ENCODE assay signal across 1 cellular context in the genomic region with DNA sequence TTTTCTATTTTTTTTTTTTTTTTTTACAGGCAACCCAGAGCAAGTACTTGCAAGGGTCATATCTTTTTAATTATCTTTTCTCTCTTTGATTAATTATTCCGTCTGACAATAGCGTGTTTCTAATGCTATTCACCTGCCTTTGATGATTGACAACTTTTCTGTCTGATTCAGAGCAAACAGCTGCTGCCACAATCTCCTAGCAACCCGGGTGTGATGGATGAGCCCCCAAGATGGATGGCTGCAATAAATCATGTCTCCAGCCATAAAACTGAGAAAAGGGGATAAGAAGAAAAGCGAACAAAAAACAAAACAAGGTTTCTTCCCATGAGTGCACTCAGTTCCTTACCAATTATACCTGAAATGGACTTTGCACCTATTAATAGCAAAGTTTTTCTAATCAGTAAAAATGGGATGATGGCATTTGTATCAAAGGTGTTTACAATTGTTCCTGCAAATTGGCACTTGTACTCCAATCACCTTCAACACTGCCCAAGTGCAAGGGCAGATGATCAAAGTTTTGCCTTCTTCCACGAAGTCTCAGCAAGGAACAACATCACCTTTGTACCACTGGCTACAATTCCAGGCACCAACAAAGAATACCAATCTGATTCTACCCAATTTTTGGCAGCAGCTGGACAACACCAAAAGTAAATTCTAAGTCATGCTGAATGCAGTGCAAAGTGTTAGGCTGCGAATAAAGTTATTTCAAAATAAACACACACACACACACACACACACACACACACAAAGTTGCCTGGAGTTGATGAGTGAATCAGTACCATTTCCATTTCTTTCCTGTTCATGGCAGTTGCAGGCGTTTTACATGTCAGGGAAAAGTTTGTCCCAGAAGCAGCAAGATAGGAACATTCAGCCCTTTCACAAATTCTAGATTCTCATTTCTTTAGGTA.
TF ChIP-seq lines count a peak whose summit lies in the region.

No MANE protein-coding gene starts in this region.

TF ChIP-seq in K562, 482 proteins besides CTCF, POLR2A, EP300 and RAD21:
- TF ChIP-seq, protein P1, sequence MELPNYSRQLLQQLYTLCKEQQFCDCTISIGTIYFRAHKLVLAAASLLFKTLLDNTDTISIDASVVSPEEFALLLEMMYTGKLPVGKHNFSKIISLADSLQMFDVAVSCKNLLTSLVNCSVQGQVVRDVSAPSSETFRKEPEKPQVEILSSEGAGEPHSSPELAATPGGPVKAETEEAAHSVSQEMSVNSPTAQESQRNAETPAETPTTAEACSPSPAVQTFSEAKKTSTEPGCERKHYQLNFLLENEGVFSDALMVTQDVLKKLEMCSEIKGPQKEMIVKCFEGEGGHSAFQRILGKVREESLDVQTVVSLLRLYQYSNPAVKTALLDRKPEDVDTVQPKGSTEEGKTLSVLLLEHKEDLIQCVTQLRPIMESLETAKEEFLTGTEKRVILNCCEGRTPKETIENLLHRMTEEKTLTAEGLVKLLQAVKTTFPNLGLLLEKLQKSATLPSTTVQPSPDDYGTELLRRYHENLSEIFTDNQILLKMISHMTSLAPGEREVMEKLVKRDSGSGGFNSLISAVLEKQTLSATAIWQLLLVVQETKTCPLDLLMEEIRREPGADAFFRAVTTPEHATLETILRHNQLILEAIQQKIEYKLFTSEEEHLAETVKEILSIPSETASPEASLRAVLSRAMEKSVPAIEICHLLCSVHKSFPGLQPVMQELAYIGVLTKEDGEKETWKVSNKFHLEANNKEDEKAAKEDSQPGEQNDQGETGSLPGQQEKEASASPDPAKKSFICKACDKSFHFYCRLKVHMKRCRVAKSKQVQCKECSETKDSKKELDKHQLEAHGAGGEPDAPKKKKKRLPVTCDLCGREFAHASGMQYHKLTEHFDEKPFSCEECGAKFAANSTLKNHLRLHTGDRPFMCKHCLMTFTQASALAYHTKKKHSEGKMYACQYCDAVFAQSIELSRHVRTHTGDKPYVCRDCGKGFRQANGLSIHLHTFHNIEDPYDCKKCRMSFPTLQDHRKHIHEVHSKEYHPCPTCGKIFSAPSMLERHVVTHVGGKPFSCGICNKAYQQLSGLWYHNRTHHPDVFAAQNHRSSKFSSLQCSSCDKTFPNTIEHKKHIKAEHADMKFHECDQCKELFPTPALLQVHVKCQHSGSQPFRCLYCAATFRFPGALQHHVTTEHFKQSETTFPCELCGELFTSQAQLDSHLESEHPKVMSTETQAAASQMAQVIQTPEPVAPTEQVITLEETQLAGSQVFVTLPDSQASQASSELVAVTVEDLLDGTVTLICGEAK (IDR thresholded peaks at IDR 0.05) = peak; percentile 75
- TF ChIP-seq, protein P1 (CRISPR knock-in tag; IDR thresholded peaks at IDR 0.05) = no peak
- TF ChIP-seq SP2 (IDR thresholded peaks at IDR 0.05; ENCODE audit: extremely low read depth, low read depth, low read length, poor library complexity, severe bottlenecking) (no peak), POLR3A (IDR thresholded peaks at IDR 0.05; ENCODE audit: borderline replicate concordance, extremely low read depth, insufficient read depth, insufficient read length) (no peak), EWSR1 (IDR thresholded peaks at IDR 0.05; ENCODE audit: borderline replicate concordance, low read depth, partially characterized antibody) (no peak), ILF3 (IDR thresholded peaks at IDR 0.05; ENCODE audit: borderline replicate concordance) (no peak), ZNF354B (CRISPR knock-in tag; IDR thresholded peaks at IDR 0.05) (no peak), LCOR (CRISPR knock-in tag; IDR thresholded peaks at IDR 0.05) (no peak), FOS (IDR thresholded peaks at IDR 0.05; ENCODE audit: extremely low read depth, insufficient read length) (no peak)
- TF ChIP-seq, protein P2, sequence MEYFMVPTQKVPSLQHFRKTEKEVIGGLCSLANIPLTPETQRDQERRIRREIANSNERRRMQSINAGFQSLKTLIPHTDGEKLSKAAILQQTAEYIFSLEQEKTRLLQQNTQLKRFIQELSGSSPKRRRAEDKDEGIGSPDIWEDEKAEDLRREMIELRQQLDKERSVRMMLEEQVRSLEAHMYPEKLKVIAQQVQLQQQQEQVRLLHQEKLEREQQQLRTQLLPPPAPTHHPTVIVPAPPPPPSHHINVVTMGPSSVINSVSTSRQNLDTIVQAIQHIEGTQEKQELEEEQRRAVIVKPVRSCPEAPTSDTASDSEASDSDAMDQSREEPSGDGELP (CRISPR knock-in tag; IDR thresholded peaks at IDR 0.05; ENCODE audit: borderline replicate concordance) = no peak
- TF ChIP-seq, protein P3, sequence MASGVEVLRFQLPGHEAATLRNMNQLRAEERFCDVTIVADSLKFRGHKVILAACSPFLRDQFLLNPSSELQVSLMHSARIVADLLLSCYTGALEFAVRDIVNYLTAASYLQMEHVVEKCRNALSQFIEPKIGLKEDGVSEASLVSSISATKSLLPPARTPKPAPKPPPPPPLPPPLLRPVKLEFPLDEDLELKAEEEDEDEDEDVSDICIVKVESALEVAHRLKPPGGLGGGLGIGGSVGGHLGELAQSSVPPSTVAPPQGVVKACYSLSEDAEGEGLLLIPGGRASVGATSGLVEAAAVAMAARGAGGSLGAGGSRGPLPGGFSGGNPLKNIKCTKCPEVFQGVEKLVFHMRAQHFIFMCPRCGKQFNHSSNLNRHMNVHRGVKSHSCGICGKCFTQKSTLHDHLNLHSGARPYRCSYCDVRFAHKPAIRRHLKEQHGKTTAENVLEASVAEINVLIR (CRISPR knock-in tag; IDR thresholded peaks at IDR 0.05) = no peak
- TF ChIP-seq, protein P4, sequence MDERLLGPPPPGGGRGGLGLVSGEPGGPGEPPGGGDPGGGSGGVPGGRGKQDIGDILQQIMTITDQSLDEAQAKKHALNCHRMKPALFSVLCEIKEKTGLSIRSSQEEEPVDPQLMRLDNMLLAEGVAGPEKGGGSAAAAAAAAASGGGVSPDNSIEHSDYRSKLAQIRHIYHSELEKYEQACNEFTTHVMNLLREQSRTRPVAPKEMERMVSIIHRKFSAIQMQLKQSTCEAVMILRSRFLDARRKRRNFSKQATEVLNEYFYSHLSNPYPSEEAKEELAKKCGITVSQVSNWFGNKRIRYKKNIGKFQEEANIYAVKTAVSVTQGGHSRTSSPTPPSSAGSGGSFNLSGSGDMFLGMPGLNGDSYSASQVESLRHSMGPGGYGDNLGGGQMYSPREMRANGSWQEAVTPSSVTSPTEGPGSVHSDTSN (CRISPR knock-in tag; IDR thresholded peaks at IDR 0.05; ENCODE audit: low read depth) = no peak
- TF ChIP-seq, protein P4 (tag; conservative IDR thresholded peaks at IDR 0.05; ENCODE audit: low read depth) = peak; percentile 60; the same call in 1 of the 2 replicates
